Comparison of ENCODE assay signal across 17 cellular contexts in genomic region chr12:26058308-26058707, GRCh38.
A peak's percentile ranks its signal among the peaks of the same experiment; 100 is the strongest.
DNase-seq lines count a peak whose midpoint lies in the region; ATAC-seq and TF ChIP-seq lines count a peak whose summit lies in the region.
"Had no signal": no experiment of that assay in that cellular context is flagged by ENCODE, and none has a peak within 500 bp of the region (broad histone marks: within the 10 kb centered on the region; RNA-seq: fewer than 3 reads in every experiment).

No MANE protein-coding gene starts in this region.

- ATAC-seq in foreskin keratinocyte (no peak), HG03442 (IDR thresholded peaks at IDR 0.05; ENCODE audit: unreplicated experiment) (no peak), HG03175 (IDR thresholded peaks at IDR 0.05; ENCODE audit: unreplicated experiment) (no peak)
- ATAC-seq: WTC11 had no signal

- DNase-seq in ELR (ENCODE audit: low read depth) = peak; percentile 17
- DNase-seq in HFF-Myc (ENCODE audit: extremely low read depth, low read depth) = no peak
- DNase-seq in OCI-M1 (lab: John Stamatoyannopoulos, UW) = peak; percentile 18
- DNase-seq in foreskin keratinocyte = no peak
- DNase-seq in NOMO-1 treated with dmso at 0.1 percent for 144 hours (lab: John Stamatoyannopoulos, UW; ENCODE audit: unreplicated experiment) = no peak
- DNase-seq in DMS 273 (lab: John Stamatoyannopoulos, UW; ENCODE audit: unreplicated experiment) = no peak
- DNase-seq: activated gamma-delta T cell, amygdala, HCEC 1CT, NCI-H1436, PC-9 had no signal

- TF ChIP-seq CTCF in HFF-Myc (IDR thresholded peaks at IDR 0.05; ENCODE audit: low read depth, low read length, missing control alignments) = peak; percentile 25
- TF ChIP-seq CTCF in foreskin keratinocyte (conservative IDR thresholded peaks at IDR 0.05) = peak; percentile 48

- no peak overlapping the region for H3K4me3 ChIP-seq in HFF-Myc (replicated peaks; ENCODE audit: low read depth, low read length)
- H3K4me3 ChIP-seq: BLaER1 treated with 17β-estradiol and CSF1 and Interleukin-3, amounts not matched to agents 10 nM and 100 nM; neural progenitor cell; PC-9 had no signal

- H3K27me3 ChIP-seq in foreskin keratinocyte = no peaks in the 10 kb centered on the region
- H3K27me3 ChIP-seq: BLaER1 treated with 17β-estradiol and CSF1 and Interleukin-3, amounts not matched to agents 10 nM and 100 nM; neural progenitor cell had no signal

- H3K27ac ChIP-seq in foreskin keratinocyte = no peak overlapping the region
- H3K27ac ChIP-seq: BLaER1 treated with 17β-estradiol and CSF1 and Interleukin-3, amounts not matched to agents 10 nM and 100 nM; KMS-11; neural progenitor cell; PC-9 had no signal

- H3K4me1 ChIP-seq in foreskin keratinocyte = peaks cover 10% of the 10 kb centered on the region
- H3K4me1 ChIP-seq: BLaER1 treated with 17β-estradiol and CSF1 and Interleukin-3, amounts not matched to agents 10 nM and 100 nM had no signal

Comparison
In these comparisons a context has a peak if more than half of its experiments do, and no peak if none do; other contexts are left out.
1. DNase-seq: peak in ELR (single experiment) and OCI-M1 (single experiment); none in HFF-Myc (single experiment), foreskin keratinocyte (0 of 2), NOMO-1 treated with dmso at 0.1 percent for 144 hours (single experiment) and DMS 273 (single experiment).